In the genomic region with DNA sequence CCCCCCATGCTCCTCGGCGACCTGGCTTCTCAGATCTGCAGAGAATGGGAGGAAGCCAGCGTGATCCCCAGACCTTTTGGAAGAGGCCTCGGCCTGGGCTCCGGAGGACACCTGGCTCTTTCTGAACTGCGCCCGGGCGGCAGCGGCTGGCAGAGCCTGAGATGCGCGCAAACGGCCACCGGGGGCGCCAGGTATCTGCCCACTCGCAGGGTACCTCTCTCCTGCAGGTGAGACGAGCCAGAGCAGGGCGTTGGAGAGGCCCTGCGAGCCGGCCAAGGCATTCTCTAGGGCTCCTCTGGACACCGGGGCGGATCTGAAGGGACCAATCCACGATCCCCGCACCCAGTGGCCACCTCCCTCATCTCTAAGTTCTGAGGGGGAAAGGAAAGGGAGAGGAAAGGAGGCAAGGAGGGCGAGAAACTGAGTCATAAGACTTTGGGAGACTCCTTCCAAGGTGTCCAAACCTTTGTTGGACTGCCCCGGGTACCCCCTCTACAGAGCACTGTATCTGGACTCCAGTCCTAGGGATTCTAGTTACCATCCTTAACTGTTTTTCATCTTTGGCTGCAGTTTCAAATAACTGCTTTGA, we compare ENCODE assay signal across 16 cellular contexts. TPM values are rescaled to one million over a fixed set of nuclear protein-coding genes. Genes with fewer than 3 reads are reported as not detected.
DNase-seq lines count a peak whose midpoint lies in the region; FAIRE-seq and TF ChIP-seq lines count a peak whose summit lies in the region.
"Had no signal": no experiment of that assay in that cellular context is flagged by ENCODE, and none has a peak within 500 bp of the region (broad histone marks: within the 10 kb centered on the region; RNA-seq: fewer than 3 reads in every experiment).

No MANE protein-coding gene starts in this region.

- peak; percentile 61 to 71 for TF ChIP-seq RAD21 in H1 (IDR thresholded peaks at IDR 0.05 in 1 of 2, conservative IDR thresholded peaks at IDR 0.05 in 1 of 2; ENCODE audit: low read depth in 2 of 2, low read length in 2 of 2)

- H3K27me3 ChIP-seq in H1 (replicated peaks in 1 of 4; ENCODE audit: control insufficient read depth in 3 of 4, extremely low read depth in 1 of 4, insufficient read depth in 3 of 4, low read length in 3 of 4) (peaks cover 0 to 3% (median under 1%) of the 10 kb centered on the region in 4 experiments; a peak in 3 of 7 replicates), transverse colon (peaks cover 12% of the 10 kb centered on the region), sigmoid colon (no peaks in the 10 kb centered on the region)

- no peak overlapping the region for H3K23ac ChIP-seq in H1 (ENCODE audit: insufficient read length)

- H3K27me3 Mint-ChIP-seq in activated T-cell treated with anti-CD3 and anti-CD28 coated beads, Interleukin-2, amount 50 U/mL, for 24 hours: peaks cover 33% of the 10 kb centered on the region

- no peak overlapping the region for H3K56ac ChIP-seq in H1 (replicated peaks; ENCODE audit: insufficient read length, low read depth, low read length)

- CTCF ChIA-PET in H1 (lab: Charles Lee; ENCODE audit: partially characterized antibody): interaction anchor here (0.6 to 8.8 kb wide), 16 partner anchors 8 to 166 kb away, joined by 3 to 47 read pairs (median 4); no protein-coding TSS in a partner anchor

- H3K79me2 ChIP-seq in H1 (ENCODE audit: control insufficient read depth in 1 of 2, insufficient read depth in 2 of 2, low read length in 2 of 2): no peaks in the 10 kb centered on the region

- H3K4me2 ChIP-seq in H1 (ENCODE audit: insufficient read depth in 1 of 2, low read depth in 2 of 2, low read length in 2 of 2): no peak overlapping the region

- no peaks in the 10 kb centered on the region for H3K4me1 Mint-ChIP-seq in activated T-cell treated with anti-CD3 and anti-CD28 coated beads, Interleukin-2, amount 50 U/mL, for 24 hours (ENCODE audit: low read depth)

- WGBS in H1 (ENCODE audit: extremely low coverage in 1 of 2, insufficient coverage in 1 of 2, insufficient read length in 1 of 2, insufficient replicate concordance in 2 of 2, low coverage in 1 of 2, low lambda C conversion rate in 2 of 2, missing lambda C conversion rate in 1 of 2), 2 experiments: 31% methylated on average over 24 of the region's 25 CpGs; no CpG with 5 or more reads in 1 of the 2 experiments
- WGBS in transverse colon (ENCODE audit: low coverage in 1 of 2), 2 donors: 37 to 41% methylated on average over 4 to 23 of the region's 25 CpGs
- 31 to 41% methylated on average over 25 of the region's 25 CpGs for WGBS in sigmoid colon, 2 donors

- H3K18ac ChIP-seq in H1 (ENCODE audit: extremely low read depth, low read length): no peak overlapping the region

- POLR2A ChIA-PET in H1 (lab: Charles Lee; ENCODE audit: partially characterized antibody): interaction anchor here (1.1 kb wide), 1 partner anchor 10 kb away, joined by 3 read pairs; no protein-coding TSS in a partner anchor

- no peak overlapping the region for H2BK5ac ChIP-seq in H1 (ENCODE audit: low read depth, low read length)

- H3K14ac ChIP-seq in H1 (ENCODE audit: insufficient read length): no peak overlapping the region

- H2AFZ ChIP-seq in H1 (ENCODE audit: low read length): 0 out of 2 replicates have a peak overlapping the region, but pooled peaks have one; percentile 40

- H3K27ac ChIP-seq in H1 (ENCODE audit: low read depth, low read length): no peak overlapping the region
- H3K27ac ChIP-seq in transverse colon: no peak overlapping the region
- H3K27ac ChIP-seq in sigmoid colon: no peak overlapping the region

- H3K23me2 ChIP-seq in H1 (ENCODE audit: low read depth, low read length): no peaks in the 10 kb centered on the region

- H4K20me1 ChIP-seq in H1 (replicated peaks in 1 of 2; ENCODE audit: control insufficient read depth in 1 of 2, insufficient read depth in 2 of 2, low read length in 2 of 2): no peaks in the 10 kb centered on the region

- DNase-seq in activated T-cell treated with anti-CD3 and anti-CD28 coated beads, Interleukin-2, amount 50 U/mL, for 24 hours: peak; percentile 31
- DNase-seq in activated T-cell treated with anti-CD3 and anti-CD28 coated beads for 4 hours (no peak), NAMALWA (ENCODE audit: low spot score) (peak; percentile 9), H1 (ENCODE audit: low read depth in 1 of 2, low spot score in 2 of 2) (peak; percentile 41 to 94), transverse colon (peak; percentile 10), T1000 (lab: John Stamatoyannopoulos, UW) (no peak), GM19240 (ENCODE audit: insufficient read length, low spot score) (no peak), sigmoid colon (no peak)
- DNase-seq: activated naive CD4-positive, alpha-beta T cell; foreskin fibroblast; NCI-H1048 had no signal

- H3K9me3 ChIP-seq in H1 (ENCODE audit: insufficient read depth in 2 of 2, low read depth in 1 of 2, low read length in 1 of 2): peaks cover 5 to 10% of the 10 kb centered on the region in 2 experiments; a peak in 3 of 4 replicates
- no peaks in the 10 kb centered on the region for H3K9me3 ChIP-seq in transverse colon
- H3K9me3 ChIP-seq in sigmoid colon: peaks cover 0 to 11% (median under 1%) of the 10 kb centered on the region in 4 donors

- no peak overlapping the region for H3K27ac Mint-ChIP-seq in activated T-cell treated with anti-CD3 and anti-CD28 coated beads, Interleukin-2, amount 50 U/mL, for 24 hours

- H2BK12ac ChIP-seq in H1 (ENCODE audit: low read depth, low read length): no peak overlapping the region

- H3K9ac ChIP-seq in H1 (replicated peaks in 1 of 4; ENCODE audit: extremely low read depth in 1 of 4, low read depth in 3 of 4, low read length in 3 of 4): no peak overlapping the region

- TF ChIP-seq CTCF in H1 (IDR thresholded peaks at IDR 0.05; ENCODE audit: control extremely low read depth in 1 of 3, insufficient read depth in 1 of 3, low read depth in 1 of 3, low read length in 3 of 3): peak; percentile 90 to 98 (median 91)
- peak in 2 of 5 experiments; percentile 17 to 26 for TF ChIP-seq CTCF in transverse colon (IDR thresholded peaks at IDR 0.05)
- TF ChIP-seq CTCF in sigmoid colon (IDR thresholded peaks at IDR 0.05): no peak

- H3K36me3 Mint-ChIP-seq in activated T-cell treated with anti-CD3 and anti-CD28 coated beads, Interleukin-2, amount 50 U/mL, for 24 hours (ENCODE audit: low read depth): no peaks in the 10 kb centered on the region

- H4K8ac ChIP-seq in H1 (ENCODE audit: extremely low read depth, insufficient read depth, low read length): peak overlapping the region; percentile 87; the same call in 1 of the 2 replicates

- TF ChIP-seq EP300 in H1 (IDR thresholded peaks at IDR 0.05; ENCODE audit: borderline replicate concordance in 1 of 2, low read depth in 2 of 2, low read length in 2 of 2) (no peak), transverse colon (IDR thresholded peaks at IDR 0.05; ENCODE audit: low read depth) (no peak), sigmoid colon (IDR thresholded peaks at IDR 0.05) (no peak)

- H3K79me1 ChIP-seq in H1 (ENCODE audit: low read depth, low read length): no peaks in the 10 kb centered on the region

- no peak overlapping the region for H3K4me3 Mint-ChIP-seq in activated T-cell treated with anti-CD3 and anti-CD28 coated beads, Interleukin-2, amount 50 U/mL, for 24 hours

- H3K9me3 Mint-ChIP-seq in activated T-cell treated with anti-CD3 and anti-CD28 coated beads, Interleukin-2, amount 50 U/mL, for 24 hours: peaks cover 15% of the 10 kb centered on the region

- H4K5ac ChIP-seq in H1 (ENCODE audit: insufficient read length, low read depth, low read length): no peak overlapping the region

- no peak for FAIRE-seq in H1 (lab: Jason Lieb, UNC)
- FAIRE-seq: colon, GM19239 had no signal

- in situ Hi-C loops in transverse colon (cut with MboI; ENCODE audit: low pct_ligation_motif_present in 1 of 4, low pct_unique_long_range_greater_than_20kb in 1 of 4, low sequenced_read_pairs in 3 of 4): loop anchor here in 1 of 4 donors (25.0 kb wide), 1 partner anchor 92 kb away; no protein-coding TSS in a partner anchor

- no peak overlapping the region for H2BK120ac ChIP-seq in H1 (replicated peaks; ENCODE audit: low read depth, low read length)

- no peak overlapping the region for H2AK5ac ChIP-seq in H1 (ENCODE audit: low read depth, low read length)

- no peaks in the 10 kb centered on the region for H3K36me3 ChIP-seq in H1 (ENCODE audit: control insufficient read depth in 2 of 4, insufficient read depth in 4 of 4, low read length in 3 of 4)
- H3K36me3 ChIP-seq in transverse colon: no peaks in the 10 kb centered on the region
- no peaks in the 10 kb centered on the region for H3K36me3 ChIP-seq in sigmoid colon

- no peak overlapping the region for H4K91ac ChIP-seq in H1 (replicated peaks; ENCODE audit: insufficient read length, low read length)

- H3K4ac ChIP-seq in H1 (replicated peaks; ENCODE audit: insufficient read length, low read depth, low read length): no peak overlapping the region

- TF ChIP-seq POLR2A in H1 (IDR thresholded peaks at IDR 0.05; ENCODE audit: control extremely low read depth in 1 of 2, low read depth in 2 of 2, low read length in 2 of 2) (no peak), transverse colon (IDR thresholded peaks at IDR 0.05) (no peak), sigmoid colon (IDR thresholded peaks at IDR 0.05) (no peak)

- H2BK15ac ChIP-seq in H1 (ENCODE audit: low read length): no peak overlapping the region

- H2BK20ac ChIP-seq in H1 (ENCODE audit: low read length): no peak overlapping the region

- intact Hi-C loops in transverse colon (cut with DNase I; ENCODE audit: low total_unique reads): no loop called here
- intact Hi-C loops in sigmoid colon (cut with DNase I): no loop called here

- H3K4me3 ChIP-seq in H1 (ENCODE audit: extremely low read depth in 1 of 4, insufficient read depth in 2 of 4, low read depth in 3 of 4, low read length in 4 of 4) (no peak overlapping the region), transverse colon (no peak overlapping the region), sigmoid colon (no peak overlapping the region)
- H3K4me3 ChIP-seq: lung had no signal

- H3K4me1 ChIP-seq in H1 (replicated peaks in 1 of 4; ENCODE audit: control insufficient read depth in 3 of 4, insufficient read depth in 4 of 4, low read length in 3 of 4) (no peaks in the 10 kb centered on the region), transverse colon (no peaks in the 10 kb centered on the region), sigmoid colon (no peaks in the 10 kb centered on the region)

TF ChIP-seq in H1, 55 proteins besides CTCF, POLR2A, EP300 and RAD21 (continues in another document):
- TF ChIP-seq RBBP5 (IDR thresholded peaks at IDR 0.05; ENCODE audit: borderline replicate concordance, low read depth, low read length): no peak

RNA-seq across cellular contexts. Expression of gene SLC46A2, which starts 55.0 kb away (rescaled TPM):
- total RNA-seq in H1 (2021; fragmentation: NEBNext Ultra II Directional; extraction: Animal tissue kit (Norgen Biotek cat#: 25700)): not detected in 2 replicates
- polyA plus RNA-seq in H1 (2011; rRNA removed) (0.02 and 0.03 TPM in 2 replicates), sigmoid colon (under 1 TPM in 1 of 3 donors, not detected in 2; 0.07 TPM)
- polyA plus RNA-seq in H1 (2011; cell fraction: cytosol; rRNA removed): 0.03 TPM
- not detected for polyA plus RNA-seq in H1 (2011; cell fraction: nucleus; rRNA removed)
- polyA plus RNA-seq in H1 (2012, experiment 1 of 2): not detected in 4 replicates
- not detected for polyA plus RNA-seq in H1 (2012, experiment 2 of 2)
- polyA plus RNA-seq in H1 (2013, experiment 1 of 2): 0.02 TPM
- not detected for polyA plus RNA-seq in H1 (2013, experiment 2 of 2)
- not detected in 2 replicates for polyA minus RNA-seq in H1 (2011; rRNA and poly(A)+ RNA removed)
- polyA minus RNA-seq in H1 (2011; cell fraction: cytosol; rRNA and poly(A)+ RNA removed): not detected
- not detected for polyA minus RNA-seq in H1 (2011; cell fraction: nucleus; rRNA and poly(A)+ RNA removed)
- total RNA-seq in transverse colon (not detected), sigmoid colon (under 1 TPM in 1 of 4 donors, not detected in 3; 0.36 TPM)
- total RNA-seq: RPMI7951 had no signal
- polyA plus RNA-seq: BJ had no signal

Comparison
In these comparisons a context has a peak if more than half of its experiments do, and no peak if none do; other contexts are left out.
1. DNase-seq: peak in activated T-cell treated with anti-CD3 and anti-CD28 coated beads, Interleukin-2, amount 50 U/mL, for 24 hours (single experiment), NAMALWA (single experiment), H1 (2 of 2) and transverse colon (single experiment); none in activated T-cell treated with anti-CD3 and anti-CD28 coated beads for 4 hours (single experiment), T1000 (single experiment), GM19240 (single experiment) and sigmoid colon (single experiment).
2. CTCF ChIP-seq: peak in H1 (3 of 3); none in sigmoid colon (0 of 4).